19 cellular contexts compared by ENCODE assay signal in genomic region chr11:65777241-65777640, GRCh38. TPM values are rescaled to one million over a fixed set of nuclear protein-coding genes. Genes with fewer than 3 reads are reported as not detected.
DNase-seq lines count a peak whose midpoint lies in the region; ATAC-seq and TF ChIP-seq lines count a peak whose summit lies in the region.
"Had no signal": no experiment of that assay in that cellular context is flagged by ENCODE, and none has a peak within 500 bp of the region (broad histone marks: within the 10 kb centered on the region; RNA-seq: fewer than 3 reads in every experiment).

No MANE protein-coding gene starts in this region.

- H3K27me3 Mint-ChIP-seq in activated CD8-positive, alpha-beta memory T cell treated with anti-CD3 and anti-CD28 coated beads, Interleukin-2, amount 10 ng/mL, durations not matched to agents 7 days and 5 days, result no peaks in the 10 kb centered on the region
- no peaks in the 10 kb centered on the region for H3K27me3 Mint-ChIP-seq in central memory CD8-positive, alpha-beta T cell
- peaks cover 6% of the 10 kb centered on the region for H3K27me3 Mint-ChIP-seq in neural progenitor cell (ENCODE audit: insufficient read depth, low read depth)

- H4K20me1 ChIP-seq in neural progenitor cell (ENCODE audit: low read depth), result no peaks in the 10 kb centered on the region

- peak; percentile 46 for DNase-seq in activated CD8-positive, alpha-beta memory T cell treated with anti-CD3 and anti-CD28 coated beads, Interleukin-2, amount 50 U/mL, for 48 hours
- DNase-seq in activated CD8-positive, alpha-beta memory T cell treated with anti-CD3 and anti-CD28 coated beads, Interleukin-2, amount 10 ng/mL, durations not matched to agents 7 days and 5 days, result no peak
- DNase-seq in central memory CD8-positive, alpha-beta T cell (ENCODE audit: low spot score in 2 of 2), result no peak
- DNase-seq in neural progenitor cell (ENCODE audit: low spot score), result no peak
- DNase-seq in testis, result peak; percentile 9
- no peak for DNase-seq in NCI-H1417 treated with DMSO at 0.1 percent for 48 hours (lab: John Stamatoyannopoulos, UW)
- DNase-seq in caudate nucleus (lab: John Stamatoyannopoulos, UW), result no peak
- DNase-seq in omental fat pad (ENCODE audit: low spot score), result no peak
- DNase-seq: 8988T; dermis blood vessel endothelial cell; HCEC 1CT; NCI-H2171; right cardiac atrium; stimulated activated CD4-positive, alpha-beta T cell treated with anti-CD3 and anti-CD28 coated beads, Interleukin-2, amount 100 ng/mL, for 48 hours; transverse colon had no signal

- no peak overlapping the region for H2AFZ ChIP-seq in neural progenitor cell (replicated peaks)

- peaks cover 9% of the 10 kb centered on the region for H3K36me3 Mint-ChIP-seq in activated CD8-positive, alpha-beta memory T cell treated with anti-CD3 and anti-CD28 coated beads, Interleukin-2, amount 10 ng/mL, durations not matched to agents 7 days and 5 days
- peaks cover 7% of the 10 kb centered on the region for H3K36me3 Mint-ChIP-seq in central memory CD8-positive, alpha-beta T cell (ENCODE audit: insufficient read depth)
- H3K36me3 Mint-ChIP-seq in neural progenitor cell, result peaks cover 7% of the 10 kb centered on the region

- no peaks in the 10 kb centered on the region for H3K36me3 ChIP-seq in neural progenitor cell
- no peaks in the 10 kb centered on the region for H3K36me3 ChIP-seq in testis (ENCODE audit: low read depth, missing control alignments)

- H3K4me1 Mint-ChIP-seq in activated CD8-positive, alpha-beta memory T cell treated with anti-CD3 and anti-CD28 coated beads, Interleukin-2, amount 10 ng/mL, durations not matched to agents 7 days and 5 days, result peaks cover 16% of the 10 kb centered on the region
- peaks cover 13% of the 10 kb centered on the region for H3K4me1 Mint-ChIP-seq in central memory CD8-positive, alpha-beta T cell
- H3K4me1 Mint-ChIP-seq in neural progenitor cell, result no peaks in the 10 kb centered on the region

- H3K9ac ChIP-seq in neural progenitor cell, result no peak overlapping the region

- H3K27me3 ChIP-seq in neural progenitor cell (peaks cover 20% of the 10 kb centered on the region), testis (no peaks in the 10 kb centered on the region)
- H3K27me3 ChIP-seq: transverse colon had no signal

- H3K9me3 Mint-ChIP-seq in activated CD8-positive, alpha-beta memory T cell treated with anti-CD3 and anti-CD28 coated beads, Interleukin-2, amount 10 ng/mL, durations not matched to agents 7 days and 5 days (ENCODE audit: low read depth), result no peaks in the 10 kb centered on the region
- H3K9me3 Mint-ChIP-seq in central memory CD8-positive, alpha-beta T cell, result no peaks in the 10 kb centered on the region
- no peaks in the 10 kb centered on the region for H3K9me3 Mint-ChIP-seq in neural progenitor cell

- peaks cover 11% of the 10 kb centered on the region for H3F3A ChIP-seq in neural progenitor cell (ENCODE audit: low read depth)

- no peak overlapping the region for H3K4me2 ChIP-seq in neural progenitor cell

- H3K9me3 ChIP-seq in neural progenitor cell (ENCODE audit: low read depth) (no peaks in the 10 kb centered on the region), testis (no peaks in the 10 kb centered on the region)
- H3K9me3 ChIP-seq: transverse colon had no signal

- no peak for TF ChIP-seq POLR2A in testis (IDR thresholded peaks at IDR 0.05)

- CTCF ChIA-PET in activated CD8-positive, alpha-beta memory T cell treated with anti-CD3 and anti-CD28 coated beads, Interleukin-2, amount 10 ng/mL, durations not matched to agents 7 days and 5 days (lab: Charles Lee), result interaction anchor here (0.6 to 8.0 kb wide), 10 partner anchors 12 to 160 kb away, joined by 3 to 128 read pairs (median 6); partner anchors contain the start of gene KAT5

- intact Hi-C loops in testis (cut with DNase I; ENCODE audit: low total_unique reads), result no loop called here

- no peak overlapping the region for H3K4me3 ChIP-seq in neural progenitor cell
- no peak overlapping the region for H3K4me3 ChIP-seq in testis
- H3K4me3 ChIP-seq: transverse colon had no signal

- no peak overlapping the region for H3K27ac Mint-ChIP-seq in activated CD8-positive, alpha-beta memory T cell treated with anti-CD3 and anti-CD28 coated beads, Interleukin-2, amount 10 ng/mL, durations not matched to agents 7 days and 5 days
- H3K27ac Mint-ChIP-seq in central memory CD8-positive, alpha-beta T cell (ENCODE audit: low read depth), result no peak overlapping the region
- no peak overlapping the region for H3K27ac Mint-ChIP-seq in neural progenitor cell

- TF ChIP-seq CTCF in neural progenitor cell (IDR thresholded peaks at IDR 0.05), result no peak
- TF ChIP-seq CTCF in testis (IDR thresholded peaks at IDR 0.05), result no peak
- TF ChIP-seq CTCF in omental fat pad (IDR thresholded peaks at IDR 0.05), result no peak

- H3K79me2 ChIP-seq in neural progenitor cell (ENCODE audit: low read depth), result no peaks in the 10 kb centered on the region

- H3K4me1 ChIP-seq in neural progenitor cell, result no peaks in the 10 kb centered on the region
- H3K4me1 ChIP-seq in testis, result peaks cover 4% of the 10 kb centered on the region

- 84 to 86% methylated on average over 7 to 8 of the region's 8 CpGs for WGBS in testis, 2 donors

- H3K27ac ChIP-seq in neural progenitor cell, result no peak overlapping the region
- no peak overlapping the region for H3K27ac ChIP-seq in testis
- no peak overlapping the region for H3K27ac ChIP-seq in caudate nucleus (ENCODE audit: low read depth, low read length)
- H3K27ac ChIP-seq: C4-2B had no signal

- H3K4me3 Mint-ChIP-seq in activated CD8-positive, alpha-beta memory T cell treated with anti-CD3 and anti-CD28 coated beads, Interleukin-2, amount 10 ng/mL, durations not matched to agents 7 days and 5 days, result no peak overlapping the region
- peak overlapping the region; percentile 23 for H3K4me3 Mint-ChIP-seq in central memory CD8-positive, alpha-beta T cell
- peak overlapping the region; percentile 41 for H3K4me3 Mint-ChIP-seq in neural progenitor cell

- no peak for ATAC-seq in activated CD8-positive, alpha-beta memory T cell treated with anti-CD3 and anti-CD28 coated beads, Interleukin-2, amount 10 ng/mL, durations not matched to agents 7 days and 5 days
- no peak for ATAC-seq in central memory CD8-positive, alpha-beta T cell (replicated peaks; ENCODE audit: extremely low read depth, poor library complexity, severe bottlenecking)
- no peak for ATAC-seq in omental fat pad (ENCODE audit: low FRiP score)
- ATAC-seq: right cardiac atrium had no signal

RNA-seq across cellular contexts. Expression of gene AP5B1, which starts 3.5 kb away (rescaled TPM):
- 10 to 100 TPM; 25.0 to 25.8 TPM for total RNA-seq in activated CD8-positive, alpha-beta memory T cell treated with anti-CD3 and anti-CD28 coated beads, Interleukin-2, amount 10 ng/mL, durations not matched to agents 7 days and 5 days
- total RNA-seq in neural progenitor cell (ENCODE audit: low replicate concordance), result 3.6 and 13.8 TPM in 2 replicates
- total RNA-seq in testis, result 10 to 100 TPM; 13.5 to 14.8 TPM
- 4.5 TPM for polyA plus RNA-seq in testis (ENCODE audit: insufficient read depth, low read depth, low replicate concordance)
- 10 to 100 TPM; 15.4 to 32.8 (median 30.9) TPM for total RNA-seq in omental fat pad

RNA-seq across cellular contexts. Expression of gene OVOL1, which starts 9.6 kb away (rescaled TPM):
- not detected for total RNA-seq in activated CD8-positive, alpha-beta memory T cell treated with anti-CD3 and anti-CD28 coated beads, Interleukin-2, amount 10 ng/mL, durations not matched to agents 7 days and 5 days
- total RNA-seq in neural progenitor cell (ENCODE audit: low replicate concordance), result 0.12 TPM in 1 of 2 replicates, not detected in the other
- 10 to 100 TPM; 27.6 to 33.9 TPM for total RNA-seq in testis
- polyA plus RNA-seq in testis (ENCODE audit: insufficient read depth, low read depth, low replicate concordance), result 72.4 TPM
- total RNA-seq in omental fat pad, result not detected
- total RNA-seq: dermis blood vessel endothelial cell, glomerular endothelial cell, lung microvascular endothelial cell, right cardiac atrium had no signal
- polyA plus RNA-seq: neural cell, right cardiac atrium had no signal

RNA-seq across cellular contexts. Expression of gene SNX32, which starts 56.5 kb away (rescaled TPM):
- 1 to 10 TPM; 1.7 to 2.4 TPM for total RNA-seq in activated CD8-positive, alpha-beta memory T cell treated with anti-CD3 and anti-CD28 coated beads, Interleukin-2, amount 10 ng/mL, durations not matched to agents 7 days and 5 days
- 1.4 and 3.0 TPM in 2 replicates for total RNA-seq in neural progenitor cell (ENCODE audit: low replicate concordance)
- total RNA-seq in testis, result 1 to 10 TPM; 3.2 to 4.0 TPM
- 4.9 TPM for polyA plus RNA-seq in testis (ENCODE audit: insufficient read depth, low read depth, low replicate concordance)
- 1 to 10 TPM in 2 of 4 donors, under 1 TPM in 2; 0.79 to 1.6 (median 1.1) TPM for total RNA-seq in omental fat pad
- total RNA-seq: glomerular endothelial cell had no signal

RNA-seq across cellular contexts. Expression of gene RNASEH2C, which starts 56.6 kb away (rescaled TPM):
- total RNA-seq in activated CD8-positive, alpha-beta memory T cell treated with anti-CD3 and anti-CD28 coated beads, Interleukin-2, amount 10 ng/mL, durations not matched to agents 7 days and 5 days, result 100 to 1,000 TPM in 1 of 2 experiments, 10 to 100 TPM in 1; 90.5 to 109 TPM
- 23.4 and 53.3 TPM in 2 replicates for total RNA-seq in neural progenitor cell (ENCODE audit: low replicate concordance)
- 10 to 100 TPM; 70.9 to 71.1 TPM for total RNA-seq in testis
- 29.1 TPM for polyA plus RNA-seq in testis (ENCODE audit: insufficient read depth, low read depth, low replicate concordance)
- 100 to 1,000 TPM in 3 of 4 donors, 10 to 100 TPM in 1; 89.7 to 192 (median 125) TPM for total RNA-seq in omental fat pad

Comparison
In these comparisons a context has a peak if more than half of its experiments do, and no peak if none do; other contexts are left out.
1. DNase-seq: peak in activated CD8-positive, alpha-beta memory T cell treated with anti-CD3 and anti-CD28 coated beads, Interleukin-2, amount 50 U/mL, for 48 hours (single experiment) and testis (single experiment); none in activated CD8-positive, alpha-beta memory T cell treated with anti-CD3 and anti-CD28 coated beads, Interleukin-2, amount 10 ng/mL, durations not matched to agents 7 days and 5 days (single experiment), central memory CD8-positive, alpha-beta T cell (0 of 2), neural progenitor cell (single experiment), NCI-H1417 treated with DMSO at 0.1 percent for 48 hours (single experiment), caudate nucleus (0 of 61) and omental fat pad (single experiment).
2. RNA of gene OVOL1, which starts 9.6 kb away (total RNA-seq): 27.6 to 33.9 TPM in testis; not detected in activated CD8-positive, alpha-beta memory T cell treated with anti-CD3 and anti-CD28 coated beads, Interleukin-2, amount 10 ng/mL, durations not matched to agents 7 days and 5 days, 0.12 TPM in neural progenitor cell and not detected in omental fat pad; every median in the first group is over 10 times any median in the second.